In genomic region chr3:183968846-183969245, GRCh38 we compare ENCODE assay signal across 23 cellular contexts.
"Had no signal": no experiment of that assay in that cellular context is flagged by ENCODE, and none has a peak within 500 bp of the region (broad histone marks: within the 10 kb centered on the region; RNA-seq: fewer than 3 reads in every experiment).

No MANE protein-coding gene starts in this region.

- H3K36me3 ChIP-seq: prostate gland had no signal

- H3K4me1 ChIP-seq: gastrocnemius medialis, prostate gland, tibial artery had no signal

- H3K9me3 ChIP-seq: gastrocnemius medialis, prostate gland, tibial artery had no signal

- H3K4me3 ChIP-seq: gastrocnemius medialis, prostate gland, skin epidermis, tibial artery had no signal

- DNase-seq: activated B cell treated with CpG ODN at 0.5 μM for 24 hours; activated CD4-positive, alpha-beta memory T cell treated with anti-CD3 and anti-CD28 coated beads for 36 hours; activated CD4-positive, alpha-beta T cell treated with anti-CD3 and anti-CD28 coated beads for 4 hours; activated effector memory CD4-positive, alpha-beta T cell treated with anti-CD3 and anti-CD28 coated beads, Interleukin-2, amount 50 U/mL, for 16 hours; activated T-cell treated with anti-CD3 and anti-CD28 coated beads, Interleukin-2, amount 50 U/mL, for 72 hours; aorta; caudate nucleus; effector memory CD4-positive, alpha-beta T cell; gastrocnemius medialis; islet precursor cell; left cardiac atrium; midbrain; natural killer cell; right cardiac atrium; stimulated activated CD4-positive, alpha-beta T cell treated with anti-CD3 and anti-CD28 coated beads, Interleukin-1b, Interleukin-23, amount 100 ng/mL, for 48 hours; stimulated activated naive CD8-positive, alpha-beta T cell treated with anti-CD3 and anti-CD28 coated beads, Interleukin-15, amount 100 ng/mL, for 72 hours; T1000; tibial artery had no signal

- H3K27ac ChIP-seq: prostate gland, skin epidermis, tibial artery had no signal

- ATAC-seq: activated T-cell treated with anti-CD3 and anti-CD28 coated beads, Interleukin-2, amount 50 U/mL, for 72 hours; esophagus mucosa; gastrocnemius medialis; left cardiac atrium; natural killer cell; right cardiac atrium; stimulated activated naive CD8-positive, alpha-beta T cell treated with anti-CD3 and anti-CD28 coated beads, Interleukin-15, amount 100 ng/mL, for 72 hours had no signal

- H3K27me3 ChIP-seq: gastrocnemius medialis, tibial artery had no signal

- FAIRE-seq: colon, endothelial cell of umbilical vein had no signal
